Comparison of ENCODE assay signal across 8 cellular contexts in genomic region chr11:123246749-123247497, GRCh38. TPM values are rescaled to one million over a fixed set of nuclear protein-coding genes. Genes with fewer than 3 reads are reported as not detected.
DNase-seq lines count a peak whose midpoint lies in the region; ATAC-seq and TF ChIP-seq lines count a peak whose summit lies in the region.

No MANE protein-coding gene starts in this region.

- no peaks in the 10 kb centered on the region for H3K9me3 Mint-ChIP-seq in osteocyte (ENCODE audit: unreplicated experiment)

- DNase-seq in DMS 273 (lab: John Stamatoyannopoulos, UW; ENCODE audit: unreplicated experiment) = peak; percentile 86
- DNase-seq in Kasumi-1 (lab: John Stamatoyannopoulos, UW) = peak; percentile 33 to 58
- DNase-seq in SHP77 (lab: John Stamatoyannopoulos, UW) = peak; percentile 68 to 76
- peak; percentile 65 for DNase-seq in activated effector memory CD4-positive, alpha-beta T cell treated with Interleukin-2 at 50 U/mL for 16 hours
- peak; percentile 42 for DNase-seq in foreskin melanocyte
- peak; percentile 93 for DNase-seq in osteocyte (ENCODE audit: extremely low spot score, unreplicated experiment)
- peak; percentile 48 for DNase-seq in thoracic aorta (ENCODE audit: low spot score)

- H3K27ac ChIP-seq in thoracic aorta = no peak overlapping the region

- H3K9me3 ChIP-seq in thoracic aorta = no peaks in the 10 kb centered on the region

- no peaks in the 10 kb centered on the region for H3K36me3 ChIP-seq in thoracic aorta

- H3K4me3 Mint-ChIP-seq in osteocyte (ENCODE audit: unreplicated experiment) = no peak overlapping the region

- peaks cover 6% of the 10 kb centered on the region for H3K4me1 Mint-ChIP-seq in osteocyte (ENCODE audit: unreplicated experiment)

- H3K4me1 ChIP-seq in thoracic aorta (ENCODE audit: control insufficient read depth in 1 of 2, low read depth in 2 of 2) = peaks cover 0 to 5% of the 10 kb centered on the region in 2 donors

- peaks cover 18% of the 10 kb centered on the region for H3K27me3 Mint-ChIP-seq in osteocyte (ENCODE audit: unreplicated experiment)

- peak; percentile 74 for ATAC-seq in GM21526 (IDR thresholded peaks at IDR 0.05; ENCODE audit: low FRiP score, unreplicated experiment)
- ATAC-seq in thoracic aorta (ENCODE audit: insufficient number of reproducible peaks, low FRiP score, low read depth) = no peak

- H3K4me3 ChIP-seq in thoracic aorta = peak overlapping the region; percentile 50

- no peak overlapping the region for H3K27ac Mint-ChIP-seq in osteocyte (ENCODE audit: unreplicated experiment)

- H3K27me3 ChIP-seq in thoracic aorta (replicated peaks; ENCODE audit: insufficient read depth) = no peaks in the 10 kb centered on the region

- TF ChIP-seq CTCF in osteocyte (IDR thresholded peaks at IDR 0.05) (peak; percentile 100), thoracic aorta (IDR thresholded peaks at IDR 0.05) (peak; percentile 98)

- H3K36me3 Mint-ChIP-seq in osteocyte (ENCODE audit: unreplicated experiment) = no peaks in the 10 kb centered on the region

RNA-seq across cellular contexts. Expression of gene CLMP, which starts 51.9 kb away (rescaled TPM):
- total RNA-seq in osteocyte = 22.7 and 24.8 TPM in 2 replicates
- 100 to 1,000 TPM in 1 of 2 donors, 10 to 100 TPM in 1; 48.3 to 126 TPM for total RNA-seq in thoracic aorta

Comparison
In these comparisons a context has a peak if more than half of its experiments do, and no peak if none do; other contexts are left out.
1. DNase-seq: peak in every context shown above with its lines; median percentile 93 in osteocyte; 86 in DMS 273; 72 in SHP77; 65 in activated effector memory CD4-positive, alpha-beta T cell treated with Interleukin-2 at 50 U/mL for 16 hours; 48 in thoracic aorta; 46 in Kasumi-1; 42 in foreskin melanocyte.